In the genomic region with DNA sequence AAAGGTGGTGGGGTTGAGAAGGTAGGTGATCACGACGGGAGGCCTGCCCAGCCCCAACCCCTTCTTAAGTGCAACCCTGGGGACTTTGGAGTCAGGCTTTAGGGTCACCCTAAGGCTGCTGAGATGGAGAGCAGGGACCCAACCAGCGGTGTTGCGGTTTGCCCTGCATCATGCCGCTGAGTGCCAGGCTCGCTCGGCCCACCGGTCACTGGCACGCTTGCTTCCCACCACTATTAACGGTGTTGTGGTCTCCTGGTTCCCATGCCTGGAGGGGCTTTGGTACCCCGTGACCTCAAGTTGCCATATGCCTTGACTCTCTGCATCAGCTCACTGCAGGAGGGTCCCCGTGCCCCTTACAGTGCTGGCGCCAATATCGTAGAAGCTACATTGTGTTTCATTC, we compare ENCODE assay signal across 26 cellular contexts. TPM values are rescaled to one million over a fixed set of nuclear protein-coding genes. Genes with fewer than 3 reads are reported as not detected.
DNase-seq lines count a peak whose midpoint lies in the region; ATAC-seq, FAIRE-seq and TF ChIP-seq lines count a peak whose summit lies in the region.
"Had no signal": no experiment of that assay in that cellular context is flagged by ENCODE, and none has a peak within 500 bp of the region (broad histone marks: within the 10 kb centered on the region; RNA-seq: fewer than 3 reads in every experiment).

No MANE protein-coding gene starts in this region.

- H3K36me3 ChIP-seq in H1 (ENCODE audit: control insufficient read depth in 2 of 4, insufficient read depth in 4 of 4, low read length in 3 of 4) (peaks cover 0 to 3% (median 0%) of the 10 kb centered on the region in 4 experiments; a peak in 1 of 8 replicates), osteoblast (ENCODE audit: insufficient read depth, low read length) (no peaks in the 10 kb centered on the region), PC-3 (ENCODE audit: low read depth, low read length) (no peaks in the 10 kb centered on the region)
- H3K36me3 ChIP-seq: BE2C had no signal

- H3K18ac ChIP-seq in H1 (ENCODE audit: extremely low read depth, low read length): no peak overlapping the region

- no peak overlapping the region for H3K14ac ChIP-seq in H1 (ENCODE audit: insufficient read length)

- no peak overlapping the region for H3K56ac ChIP-seq in H1 (replicated peaks; ENCODE audit: insufficient read length, low read depth, low read length)

- H3K4ac ChIP-seq in H1 (replicated peaks; ENCODE audit: insufficient read length, low read depth, low read length): no peak overlapping the region

- no peak for TF ChIP-seq POLR2A in H1 (IDR thresholded peaks at IDR 0.05; ENCODE audit: control extremely low read depth in 1 of 2, low read depth in 2 of 2, low read length in 2 of 2)

- peaks cover 4% of the 10 kb centered on the region for H3K36me3 Mint-ChIP-seq in natural killer cell treated with Interleukin-12 subunit alpha and Interleukin-12 subunit beta and Interleukin-15 and Interleukin-18, amount 100 ng/mL, for 72 hours
- H3K36me3 Mint-ChIP-seq in natural killer cell: no peaks in the 10 kb centered on the region
- H3K36me3 Mint-ChIP-seq: CD4-positive, CD25-positive, alpha-beta regulatory T cell; CD8-positive, alpha-beta memory T cell had no signal

- H2BK20ac ChIP-seq in H1 (ENCODE audit: low read length): no peak overlapping the region

- no peak overlapping the region for H2BK120ac ChIP-seq in H1 (replicated peaks; ENCODE audit: low read depth, low read length)

- peaks cover 46 to 51% of the 10 kb centered on the region in 2 experiments for H3K9me3 ChIP-seq in H1 (ENCODE audit: insufficient read depth in 2 of 2, low read depth in 1 of 2, low read length in 1 of 2)
- no peaks in the 10 kb centered on the region for H3K9me3 ChIP-seq in osteoblast (ENCODE audit: low read depth, low read length)
- 0 out of 2 replicates have a peak, but pooled peaks cover 8% of the 10 kb centered on the region for H3K9me3 ChIP-seq in PC-3 (ENCODE audit: low read length)
- H3K9me3 ChIP-seq: BE2C had no signal

- H3K23me2 ChIP-seq in H1 (ENCODE audit: low read depth, low read length): no peaks in the 10 kb centered on the region

- TF ChIP-seq EP300 in H1 (IDR thresholded peaks at IDR 0.05; ENCODE audit: borderline replicate concordance in 1 of 2, low read depth in 2 of 2, low read length in 2 of 2): no peak

- H3K79me2 ChIP-seq in H1 (ENCODE audit: control insufficient read depth in 1 of 2, insufficient read depth in 2 of 2, low read length in 2 of 2) (no peaks in the 10 kb centered on the region), osteoblast (ENCODE audit: insufficient read depth, low read length) (no peaks in the 10 kb centered on the region), PC-3 (ENCODE audit: low read length) (no peaks in the 10 kb centered on the region)

- POLR2A ChIA-PET in H1 (lab: Charles Lee; ENCODE audit: partially characterized antibody): no interaction called here
- POLR2A ChIA-PET in PC-3 (lab: Charles Lee; ENCODE audit: unreplicated experiment): no interaction called here

- H3K27ac ChIP-seq in H1 (ENCODE audit: low read depth, low read length) (no peak overlapping the region), osteoblast (ENCODE audit: low read depth, low read length) (no peak overlapping the region), PC-3 (ENCODE audit: low read length) (no peak overlapping the region)
- H3K27ac ChIP-seq: HL-60 had no signal

- H3K4me2 ChIP-seq in H1 (ENCODE audit: insufficient read depth in 1 of 2, low read depth in 2 of 2, low read length in 2 of 2): no peak overlapping the region
- no peak overlapping the region for H3K4me2 ChIP-seq in osteoblast (ENCODE audit: insufficient read depth, low read length)
- H3K4me2 ChIP-seq in PC-3 (ENCODE audit: low read length): no peak overlapping the region
- H3K4me2 ChIP-seq: GM23338 had no signal

- no peak overlapping the region for H2BK12ac ChIP-seq in H1 (ENCODE audit: low read depth, low read length)

- CTCF ChIA-PET in H1 (lab: Charles Lee; ENCODE audit: partially characterized antibody): interaction anchor here (0.6 to 0.7 kb wide), 2 partner anchors 44 to 366 kb away, joined by 3 to 4 read pairs; no protein-coding TSS in a partner anchor
- CTCF ChIA-PET in PC-3 (lab: Charles Lee): no interaction called here

- intact Hi-C loops in natural killer cell (cut with micrococcal nuclease) (no loop called here), PC-3 (cut with micrococcal nuclease) (no loop called here)

- no peak for TF ChIP-seq CTCF in natural killer cell (IDR thresholded peaks at IDR 0.05)
- TF ChIP-seq CTCF in H1 (IDR thresholded peaks at IDR 0.05; ENCODE audit: control extremely low read depth in 1 of 3, insufficient read depth in 1 of 3, low read depth in 1 of 3, low read length in 3 of 3): no peak
- no peak for TF ChIP-seq CTCF in osteoblast (IDR thresholded peaks at IDR 0.05; ENCODE audit: extremely low read depth, low read depth, low read length)
- no peak for TF ChIP-seq CTCF in PC-3 (conservative IDR thresholded peaks at IDR 0.05; ENCODE audit: low read depth, low read length)

- H2BK15ac ChIP-seq in H1 (ENCODE audit: low read length): 0 out of 2 replicates have a peak overlapping the region, but pooled peaks have one; percentile 10

- H3F3A ChIP-seq in PC-3 (ENCODE audit: low read length, unreplicated experiment): no peaks in the 10 kb centered on the region

- FAIRE-seq in H1 (lab: Jason Lieb, UNC): no peak
- FAIRE-seq: GM12878, HepG2 had no signal

- ATAC-seq in natural killer cell treated with Interleukin-12 subunit alpha and Interleukin-12 subunit beta and Interleukin-15 and Interleukin-18, amount 100 ng/mL, for 72 hours: no peak
- ATAC-seq in natural killer cell (no peak), PC-3 (no peak), GM18909 (IDR thresholded peaks at IDR 0.05; ENCODE audit: poor library complexity, unreplicated experiment) (no peak)
- ATAC-seq: GM12878, GM23338, HCT116, HepG2 had no signal

- H3K9me3 Mint-ChIP-seq in natural killer cell treated with Interleukin-12 subunit alpha and Interleukin-12 subunit beta and Interleukin-15 and Interleukin-18, amount 100 ng/mL, for 72 hours: no peaks in the 10 kb centered on the region
- H3K9me3 Mint-ChIP-seq in natural killer cell: no peaks in the 10 kb centered on the region

- H4K20me1 ChIP-seq in H1 (replicated peaks in 1 of 2; ENCODE audit: control insufficient read depth in 1 of 2, insufficient read depth in 2 of 2, low read length in 2 of 2): no peaks in the 10 kb centered on the region
- no peaks in the 10 kb centered on the region for H4K20me1 ChIP-seq in osteoblast (ENCODE audit: insufficient read depth, low read length)
- H4K20me1 ChIP-seq in PC-3 (ENCODE audit: low read length): no peaks in the 10 kb centered on the region

- H2BK5ac ChIP-seq in H1 (ENCODE audit: low read depth, low read length): no peak overlapping the region

- no TSS peak for BruUV-seq in PC-3 (replicated peaks; lab: Mats Ljungman, UMichigan)

- DNase-seq in natural killer cell treated with Interleukin-12 subunit alpha and Interleukin-12 subunit beta and Interleukin-15 and Interleukin-18, amount 100 ng/mL, for 72 hours (ENCODE audit: low spot score): peak; percentile 32
- DNase-seq in natural killer cell (no peak), H1 (ENCODE audit: low read depth in 1 of 2, low spot score in 2 of 2) (no peak), osteoblast (ENCODE audit: insufficient read length, low spot score, missing footprints) (peak; percentile 46), PC-3 (no peak)
- DNase-seq in stimulated activated CD4-positive, alpha-beta T cell treated with anti-CD3 and anti-CD28 coated beads, Interleukin-15, amount 100 ng/mL, for 24 hours: no peak
- DNase-seq: ACHN; BE2C; C1 segment of cervical spinal cord; CD4-positive, CD25-positive, alpha-beta regulatory T cell; CD8-positive, alpha-beta memory T cell; COR-L47; DMS 273 treated with DMSO at 0.1 percent for 48 hours; DMS53; DND-41; EL; H7; HFFc6 had no signal

- H4K5ac ChIP-seq in H1 (ENCODE audit: insufficient read length, low read depth, low read length): no peak overlapping the region

- no peaks in the 10 kb centered on the region; a peak in 2 of 7 replicates for H3K27me3 ChIP-seq in H1 (replicated peaks in 1 of 4; ENCODE audit: control insufficient read depth in 3 of 4, extremely low read depth in 1 of 4, insufficient read depth in 3 of 4, low read length in 3 of 4)
- peaks cover 27% of the 10 kb centered on the region for H3K27me3 ChIP-seq in osteoblast (ENCODE audit: insufficient read depth, low read length)
- H3K27me3 ChIP-seq in PC-3 (ENCODE audit: low read length): peaks cover 34% of the 10 kb centered on the region; the same call in 1 of the 2 replicates
- H3K27me3 ChIP-seq: BE2C had no signal

- H3K23ac ChIP-seq in H1 (ENCODE audit: insufficient read length): no peak overlapping the region

- no peak overlapping the region for H4K8ac ChIP-seq in H1 (ENCODE audit: extremely low read depth, insufficient read depth, low read length)

- H3K4me1 ChIP-seq in H1 (replicated peaks in 1 of 4; ENCODE audit: control insufficient read depth in 3 of 4, insufficient read depth in 4 of 4, low read length in 3 of 4): peaks cover 6 to 19% (median 11%) of the 10 kb centered on the region in 4 experiments
- H3K4me1 ChIP-seq in osteoblast (ENCODE audit: insufficient read depth, low read length): no peaks in the 10 kb centered on the region
- no peaks in the 10 kb centered on the region for H3K4me1 ChIP-seq in PC-3 (ENCODE audit: insufficient read depth, low read length)
- H3K4me1 ChIP-seq: BE2C had no signal

- H3K27ac Mint-ChIP-seq in natural killer cell treated with Interleukin-12 subunit alpha and Interleukin-12 subunit beta and Interleukin-15 and Interleukin-18, amount 100 ng/mL, for 72 hours: no peak overlapping the region
- no peak overlapping the region for H3K27ac Mint-ChIP-seq in natural killer cell
- H3K27ac Mint-ChIP-seq: CD4-positive, CD25-positive, alpha-beta regulatory T cell; CD8-positive, alpha-beta memory T cell; GM23338; HFFc6 had no signal

- H3K9ac ChIP-seq in H1 (replicated peaks in 1 of 4; ENCODE audit: extremely low read depth in 1 of 4, low read depth in 3 of 4, low read length in 3 of 4): no peak overlapping the region
- no peak overlapping the region for H3K9ac ChIP-seq in PC-3 (ENCODE audit: low read length)

- WGBS in H1 (ENCODE audit: extremely low coverage in 1 of 2, insufficient coverage in 1 of 2, insufficient read length in 1 of 2, insufficient replicate concordance in 2 of 2, low coverage in 1 of 2, low lambda C conversion rate in 2 of 2, missing lambda C conversion rate in 1 of 2), 2 experiments: 95% methylated on average over 14 of the region's 14 CpGs; no CpG with 5 or more reads in 1 of the 2 experiments

- no peak overlapping the region for H2AFZ ChIP-seq in H1 (ENCODE audit: low read length)
- H2AFZ ChIP-seq in osteoblast (ENCODE audit: low read length): no peak overlapping the region
- H2AFZ ChIP-seq in PC-3 (ENCODE audit: low read length): no peak overlapping the region
- H2AFZ ChIP-seq: GM23338 had no signal

- H3K9me2 ChIP-seq in PC-3 (replicated peaks; ENCODE audit: low read length): no peaks in the 10 kb centered on the region

- H3K4me3 ChIP-seq in H1 (ENCODE audit: extremely low read depth in 1 of 4, insufficient read depth in 2 of 4, low read depth in 3 of 4, low read length in 4 of 4) (0 out of 8 replicates have a peak overlapping the region, but pooled peaks of 1 of the 4 experiments have one; percentile 0), osteoblast (ENCODE audit: insufficient read depth, low read length) (no peak overlapping the region), PC-3 (ENCODE audit: low read length) (no peak overlapping the region)
- H3K4me3 ChIP-seq: GM12878, GM23338 had no signal

- no peak overlapping the region for H3K4me3 Mint-ChIP-seq in natural killer cell treated with Interleukin-12 subunit alpha and Interleukin-12 subunit beta and Interleukin-15 and Interleukin-18, amount 100 ng/mL, for 72 hours
- no peak overlapping the region for H3K4me3 Mint-ChIP-seq in natural killer cell
- H3K4me3 Mint-ChIP-seq: CD4-positive, CD25-positive, alpha-beta regulatory T cell; CD8-positive, alpha-beta memory T cell; GM23338; HFFc6 had no signal

- no peak for TF ChIP-seq RAD21 in H1 (IDR thresholded peaks at IDR 0.05 in 1 of 2, conservative IDR thresholded peaks at IDR 0.05 in 1 of 2; ENCODE audit: low read depth in 2 of 2, low read length in 2 of 2)

- peaks cover 0 to 5% of the 10 kb centered on the region in 2 donors for H3K27me3 Mint-ChIP-seq in natural killer cell treated with Interleukin-12 subunit alpha and Interleukin-12 subunit beta and Interleukin-15 and Interleukin-18, amount 100 ng/mL, for 72 hours
- H3K27me3 Mint-ChIP-seq in natural killer cell (ENCODE audit: low read depth in 2 of 2): peaks cover 0 to 9% of the 10 kb centered on the region in 2 donors

- H2AK5ac ChIP-seq in H1 (ENCODE audit: low read depth, low read length): 0 out of 2 replicates have a peak overlapping the region, but pooled peaks have one; percentile 53

- H3K79me1 ChIP-seq in H1 (ENCODE audit: low read depth, low read length): no peaks in the 10 kb centered on the region

- no peaks in the 10 kb centered on the region for H3K4me1 Mint-ChIP-seq in natural killer cell treated with Interleukin-12 subunit alpha and Interleukin-12 subunit beta and Interleukin-15 and Interleukin-18, amount 100 ng/mL, for 72 hours (ENCODE audit: low read depth in 2 of 2)
- H3K4me1 Mint-ChIP-seq in natural killer cell: no peaks in the 10 kb centered on the region
- H3K4me1 Mint-ChIP-seq: CD4-positive, CD25-positive, alpha-beta regulatory T cell; CD8-positive, alpha-beta memory T cell had no signal

- no peak overlapping the region for H4K91ac ChIP-seq in H1 (replicated peaks; ENCODE audit: insufficient read length, low read length)

RNA-seq across cellular contexts. Expression of a gene that starts 18.4 kb away (rescaled TPM):
- not detected for total RNA-seq in natural killer cell treated with Interleukin-12 subunit alpha and Interleukin-12 subunit beta and Interleukin-15 and Interleukin-18, amount 100 ng/mL, for 72 hours
- 1 to 10 TPM; 1.0 to 6.6 (median 1.9) TPM for total RNA-seq in natural killer cell
- total RNA-seq in H1 (2021; fragmentation: NEBNext Ultra II Directional; extraction: Animal tissue kit (Norgen Biotek cat#: 25700)): 1.1 and 1.3 TPM in 2 replicates
- polyA plus RNA-seq in H1 (2011; rRNA removed): 0.17 and 0.49 TPM in 2 replicates
- 0.12 TPM for polyA plus RNA-seq in H1 (2011; cell fraction: cytosol; rRNA removed)
- polyA plus RNA-seq in H1 (2011; cell fraction: nucleus; rRNA removed): 0.46 TPM
- 0.13 to 0.48 TPM in 2 of 4 replicates, not detected in the others for polyA plus RNA-seq in H1 (2012, experiment 1 of 2)
- polyA plus RNA-seq in H1 (2012, experiment 2 of 2): 0.07 TPM
- polyA plus RNA-seq in H1 (2013, experiment 1 of 2): 5.1 TPM
- polyA plus RNA-seq in H1 (2013, experiment 2 of 2): 5.0 TPM
- 0.12 and 0.16 TPM in 2 replicates for polyA minus RNA-seq in H1 (2011; rRNA and poly(A)+ RNA removed)
- polyA minus RNA-seq in H1 (2011; cell fraction: cytosol; rRNA and poly(A)+ RNA removed): not detected
- not detected for polyA minus RNA-seq in H1 (2011; cell fraction: nucleus; rRNA and poly(A)+ RNA removed)
- total RNA-seq in osteoblast: 200 and 269 TPM in 2 replicates
- total RNA-seq in PC-3 (2014; rRNA removed): not detected in 2 replicates
- total RNA-seq: A172, GM23338, HepG2, HT1080 had no signal
- polyA plus RNA-seq: CD4-positive, CD25-positive, alpha-beta regulatory T cell; CD8-positive, alpha-beta memory T cell; GM23338 had no signal

Comparison
In these comparisons a context has a peak if more than half of its experiments do, and no peak if none do; other contexts are left out.
1. DNase-seq: peak in natural killer cell treated with Interleukin-12 subunit alpha and Interleukin-12 subunit beta and Interleukin-15 and Interleukin-18, amount 100 ng/mL, for 72 hours (single experiment) and osteoblast (single experiment); none in natural killer cell (single experiment), H1 (0 of 2), stimulated activated CD4-positive, alpha-beta T cell treated with anti-CD3 and anti-CD28 coated beads, Interleukin-15, amount 100 ng/mL, for 24 hours (single experiment) and PC-3 (single experiment).
2. RNA of a gene that starts 18.4 kb away (total RNA-seq): 200 to 269 TPM in osteoblast; 1.0 to 6.6 TPM in natural killer cell, 1.1 to 1.3 TPM in H1, not detected in natural killer cell treated with Interleukin-12 subunit alpha and Interleukin-12 subunit beta and Interleukin-15 and Interleukin-18, amount 100 ng/mL, for 72 hours and not detected in PC-3; every median in the first group is over 10 times any median in the second.